Comparison of ENCODE assay signal across 23 cellular contexts in genomic region chr10:17106991-17107390, GRCh38.
"Had no signal": no experiment of that assay in that cellular context is flagged by ENCODE, and none has a peak within 500 bp of the region (broad histone marks: within the 10 kb centered on the region; RNA-seq: fewer than 3 reads in every experiment).

No MANE protein-coding gene starts in this region.

- H3K9me3 ChIP-seq: MG63, Peyer's patch, SJCRH30 had no signal

- H3K4me3 ChIP-seq: MG63, Peyer's patch, SJCRH30 had no signal

- DNase-seq: Karpas-422, KG1, MG63, NCI-H1092, NCI-H1105 treated with DMSO at 0.1 percent for 48 hours, NCI-H1417 treated with DMSO at 0.1 percent for 48 hours, NCI-H146, NCI-H1694 treated with DMSO at 0.1 percent for 48 hours, NCI-H1930, NCI-H2081, NCI-H2107, NCI-H2227 treated with DMSO at 0.1 percent for 48 hours, NCI-H524, NCI-H526 treated with DMSO at 0.1 percent for 48 hours, NCI-H748 treated with DMSO at 0.1 percent for 48 hours, PC-3, Peyer's patch, SHP77 treated with DMSO at 0.1 percent for 48 hours, SJCRH30, T-helper 1 cell, T-helper 17 cell had no signal

- H3K27ac ChIP-seq: Peyer's patch, SJCRH30 had no signal

- H3K4me1 ChIP-seq: Peyer's patch had no signal

- H3K36me3 ChIP-seq: MG63, SJCRH30 had no signal

- H3K27me3 ChIP-seq: MG63, Peyer's patch, SJCRH30 had no signal

- ATAC-seq: PC-3, Right ventricle myocardium inferior, SK-N-SH treated with all-trans-retinoic acid at 6 μM for 48 hours, T-helper 17 cell had no signal
